1 cellular context compared by ENCODE assay signal in the genomic region with DNA sequence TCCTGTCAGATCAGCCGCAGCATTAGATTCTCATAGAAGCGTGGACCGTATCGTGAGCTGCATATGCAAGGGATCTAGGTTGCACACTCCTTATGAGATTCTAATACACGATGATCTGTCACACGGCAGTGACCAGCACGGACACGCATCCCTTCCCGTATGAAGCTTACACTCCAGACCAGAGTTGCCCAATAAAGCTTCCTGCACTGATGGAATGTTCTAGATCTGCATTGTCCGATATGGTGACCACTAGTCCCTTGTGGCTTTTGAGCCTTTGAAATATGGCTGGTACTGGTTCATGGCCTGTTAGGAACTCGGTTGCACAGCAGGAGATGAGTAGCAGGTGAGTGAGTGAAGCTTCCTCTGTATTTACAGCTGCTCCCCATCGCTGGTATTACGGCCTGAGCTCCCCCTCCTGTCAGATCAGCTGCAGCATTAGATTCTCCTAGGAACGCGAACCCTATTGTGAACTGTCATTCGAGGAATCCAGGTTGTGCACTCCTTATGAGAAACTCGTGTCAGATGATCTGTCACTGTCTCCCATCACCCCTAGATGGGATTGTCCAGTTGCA.
TF ChIP-seq lines count a peak whose summit lies in the region.

No MANE protein-coding gene starts in this region.

TF ChIP-seq in HepG2, 621 proteins besides CTCF, POLR2A, EP300 and RAD21 (continued from another document and continues in another):
- TF ChIP-seq, protein P1, sequence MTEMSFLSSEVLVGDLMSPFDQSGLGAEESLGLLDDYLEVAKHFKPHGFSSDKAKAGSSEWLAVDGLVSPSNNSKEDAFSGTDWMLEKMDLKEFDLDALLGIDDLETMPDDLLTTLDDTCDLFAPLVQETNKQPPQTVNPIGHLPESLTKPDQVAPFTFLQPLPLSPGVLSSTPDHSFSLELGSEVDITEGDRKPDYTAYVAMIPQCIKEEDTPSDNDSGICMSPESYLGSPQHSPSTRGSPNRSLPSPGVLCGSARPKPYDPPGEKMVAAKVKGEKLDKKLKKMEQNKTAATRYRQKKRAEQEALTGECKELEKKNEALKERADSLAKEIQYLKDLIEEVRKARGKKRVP (CRISPR knock-in tag; IDR thresholded peaks at IDR 0.05): no peak
- TF ChIP-seq CEBPG (CRISPR knock-in tag; IDR thresholded peaks at IDR 0.05) (no peak), ZNF136 (CRISPR knock-in tag; IDR thresholded peaks at IDR 0.05; ENCODE audit: low read depth) (no peak), ZNF678 (CRISPR knock-in tag; IDR thresholded peaks at IDR 0.05) (no peak), FOSL2 (CRISPR knock-in tag; IDR thresholded peaks at IDR 0.05) (peak; percentile 15; the same call in 1 of the 2 replicates), ZNF792 (CRISPR knock-in tag; IDR thresholded peaks at IDR 0.05) (no peak), STAG1 (CRISPR knock-in tag; IDR thresholded peaks at IDR 0.05) (peak; percentile 82), KDM2A (CRISPR knock-in tag; IDR thresholded peaks at IDR 0.05; ENCODE audit: borderline replicate concordance, low read depth) (no peak), KAT7 (CRISPR knock-in tag; IDR thresholded peaks at IDR 0.05; ENCODE audit: borderline replicate concordance) (0 out of 2 replicates have a peak, but pooled peaks have one; percentile 36), MAFG (CRISPR knock-in tag; IDR thresholded peaks at IDR 0.05) (no peak), ARNT2 (CRISPR knock-in tag; IDR thresholded peaks at IDR 0.05; ENCODE audit: low read depth) (no peak), HDAC2 (CRISPR knock-in tag; IDR thresholded peaks at IDR 0.05) (no peak), DNMT1 (CRISPR knock-in tag; IDR thresholded peaks at IDR 0.05) (no peak), ZNF782 (CRISPR knock-in tag; IDR thresholded peaks at IDR 0.05; ENCODE audit: borderline replicate concordance) (no peak), PPARG (CRISPR knock-in tag; conservative IDR thresholded peaks at IDR 0.05) (no peak), SUZ12 (IDR thresholded peaks at IDR 0.05; ENCODE audit: low read depth, low read length) (no peak), GABPA (IDR thresholded peaks at IDR 0.05; ENCODE audit: low read depth, low read length) (no peak), GABPA (CRISPR knock-in tag; IDR thresholded peaks at IDR 0.05; ENCODE audit: low read depth) (no peak), RELA (CRISPR knock-in tag; IDR thresholded peaks at IDR 0.05) (no peak), ZKSCAN8 (CRISPR knock-in tag; IDR thresholded peaks at IDR 0.05; ENCODE audit: borderline replicate concordance) (no peak), BCL6 (CRISPR knock-in tag; IDR thresholded peaks at IDR 0.05) (peak; percentile 45; the same call in 1 of the 2 replicates), TEAD3 (CRISPR knock-in tag; optimal IDR thresholded peaks at IDR 0.05; ENCODE audit: borderline replicate concordance) (peak; percentile 64), ZNF232 (CRISPR knock-in tag; IDR thresholded peaks at IDR 0.05; ENCODE audit: borderline replicate concordance) (no peak), ZBTB42 (CRISPR knock-in tag; IDR thresholded peaks at IDR 0.05) (no peak), SKI (IDR thresholded peaks at IDR 0.05; ENCODE audit: partially characterized antibody) (no peak), CBX5 (CRISPR knock-in tag; IDR thresholded peaks at IDR 0.05; ENCODE audit: borderline replicate concordance) (no peak), CHCHD3 (CRISPR knock-in tag; IDR thresholded peaks at IDR 0.05) (no peak), ZNF850 (CRISPR knock-in tag; conservative IDR thresholded peaks at IDR 0.05) (no peak)
- TF ChIP-seq, protein P2, sequence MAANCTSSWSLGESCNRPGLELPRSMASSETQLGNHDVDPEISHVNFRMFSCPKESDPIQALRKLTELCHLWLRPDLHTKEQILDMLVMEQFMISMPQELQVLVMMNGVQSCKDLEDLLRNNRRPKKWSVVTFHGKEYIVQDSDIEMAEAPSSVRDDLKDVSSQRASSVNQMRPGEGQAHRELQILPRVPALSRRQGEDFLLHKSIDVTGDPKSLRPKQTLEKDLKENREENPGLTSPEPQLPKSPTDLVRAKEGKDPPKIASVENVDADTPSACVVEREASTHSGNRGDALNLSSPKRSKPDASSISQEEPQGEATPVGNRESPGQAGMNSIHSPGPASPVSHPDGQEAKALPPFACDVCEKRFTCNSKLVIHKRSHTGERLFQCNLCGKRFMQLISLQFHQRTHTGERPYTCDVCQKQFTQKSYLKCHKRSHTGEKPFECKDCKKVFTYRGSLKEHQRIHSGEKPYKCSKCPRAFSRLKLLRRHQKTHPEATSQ (CRISPR knock-in tag; IDR thresholded peaks at IDR 0.05; ENCODE audit: borderline replicate concordance): no peak
- TF ChIP-seq, protein P3, sequence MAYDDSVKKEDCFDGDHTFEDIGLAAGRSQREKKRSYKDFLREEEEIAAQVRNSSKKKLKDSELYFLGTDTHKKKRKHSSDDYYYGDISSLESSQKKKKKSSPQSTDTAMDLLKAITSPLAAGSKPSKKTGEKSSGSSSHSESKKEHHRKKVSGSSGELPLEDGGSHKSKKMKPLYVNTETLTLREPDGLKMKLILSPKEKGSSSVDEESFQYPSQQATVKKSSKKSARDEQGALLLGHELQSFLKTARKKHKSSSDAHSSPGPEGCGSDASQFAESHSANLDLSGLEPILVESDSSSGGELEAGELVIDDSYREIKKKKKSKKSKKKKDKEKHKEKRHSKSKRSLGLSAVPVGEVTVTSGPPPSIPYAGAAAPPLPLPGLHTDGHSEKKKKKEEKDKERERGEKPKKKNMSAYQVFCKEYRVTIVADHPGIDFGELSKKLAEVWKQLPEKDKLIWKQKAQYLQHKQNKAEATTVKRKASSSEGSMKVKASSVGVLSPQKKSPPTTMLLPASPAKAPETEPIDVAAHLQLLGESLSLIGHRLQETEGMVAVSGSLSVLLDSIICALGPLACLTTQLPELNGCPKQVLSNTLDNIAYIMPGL (CRISPR knock-in tag; IDR thresholded peaks at IDR 0.05; ENCODE audit: borderline replicate concordance in 1 of 2, low read depth in 1 of 2): peak in 1 of 2 experiments; percentile 38; a peak in 1 of 4 replicates
- TF ChIP-seq, protein P4, sequence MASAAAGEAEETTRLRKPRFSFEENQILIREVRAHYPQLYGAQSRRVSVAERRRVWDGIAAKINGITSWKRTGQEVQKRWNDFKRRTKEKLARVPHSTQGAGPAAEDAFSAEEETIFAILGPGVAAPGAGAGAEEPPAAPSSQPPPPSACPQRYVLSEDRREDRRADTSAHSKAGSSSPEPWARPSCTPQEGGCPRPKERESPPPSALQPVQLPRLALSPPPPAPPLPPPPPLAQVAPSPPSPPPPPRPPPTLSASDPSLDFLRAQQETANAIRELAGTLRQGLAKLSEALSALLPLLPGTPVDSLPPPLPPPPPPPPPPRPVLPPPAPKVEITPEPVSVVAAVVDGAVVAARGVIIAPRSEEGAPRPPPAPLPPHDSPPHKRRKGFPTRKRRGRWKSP (CRISPR knock-in tag; IDR thresholded peaks at IDR 0.05): no peak
- TF ChIP-seq, protein P5, sequence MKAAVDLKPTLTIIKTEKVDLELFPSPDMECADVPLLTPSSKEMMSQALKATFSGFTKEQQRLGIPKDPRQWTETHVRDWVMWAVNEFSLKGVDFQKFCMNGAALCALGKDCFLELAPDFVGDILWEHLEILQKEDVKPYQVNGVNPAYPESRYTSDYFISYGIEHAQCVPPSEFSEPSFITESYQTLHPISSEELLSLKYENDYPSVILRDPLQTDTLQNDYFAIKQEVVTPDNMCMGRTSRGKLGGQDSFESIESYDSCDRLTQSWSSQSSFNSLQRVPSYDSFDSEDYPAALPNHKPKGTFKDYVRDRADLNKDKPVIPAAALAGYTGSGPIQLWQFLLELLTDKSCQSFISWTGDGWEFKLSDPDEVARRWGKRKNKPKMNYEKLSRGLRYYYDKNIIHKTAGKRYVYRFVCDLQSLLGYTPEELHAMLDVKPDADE (CRISPR knock-in tag; IDR thresholded peaks at IDR 0.05): no peak
- TF ChIP-seq, protein P6, sequence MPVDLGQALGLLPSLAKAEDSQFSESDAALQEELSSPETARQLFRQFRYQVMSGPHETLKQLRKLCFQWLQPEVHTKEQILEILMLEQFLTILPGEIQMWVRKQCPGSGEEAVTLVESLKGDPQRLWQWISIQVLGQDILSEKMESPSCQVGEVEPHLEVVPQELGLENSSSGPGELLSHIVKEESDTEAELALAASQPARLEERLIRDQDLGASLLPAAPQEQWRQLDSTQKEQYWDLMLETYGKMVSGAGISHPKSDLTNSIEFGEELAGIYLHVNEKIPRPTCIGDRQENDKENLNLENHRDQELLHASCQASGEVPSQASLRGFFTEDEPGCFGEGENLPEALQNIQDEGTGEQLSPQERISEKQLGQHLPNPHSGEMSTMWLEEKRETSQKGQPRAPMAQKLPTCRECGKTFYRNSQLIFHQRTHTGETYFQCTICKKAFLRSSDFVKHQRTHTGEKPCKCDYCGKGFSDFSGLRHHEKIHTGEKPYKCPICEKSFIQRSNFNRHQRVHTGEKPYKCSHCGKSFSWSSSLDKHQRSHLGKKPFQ (CRISPR knock-in tag; IDR thresholded peaks at IDR 0.05; ENCODE audit: insufficient replicate concordance): no peak
- TF ChIP-seq, protein P7, sequence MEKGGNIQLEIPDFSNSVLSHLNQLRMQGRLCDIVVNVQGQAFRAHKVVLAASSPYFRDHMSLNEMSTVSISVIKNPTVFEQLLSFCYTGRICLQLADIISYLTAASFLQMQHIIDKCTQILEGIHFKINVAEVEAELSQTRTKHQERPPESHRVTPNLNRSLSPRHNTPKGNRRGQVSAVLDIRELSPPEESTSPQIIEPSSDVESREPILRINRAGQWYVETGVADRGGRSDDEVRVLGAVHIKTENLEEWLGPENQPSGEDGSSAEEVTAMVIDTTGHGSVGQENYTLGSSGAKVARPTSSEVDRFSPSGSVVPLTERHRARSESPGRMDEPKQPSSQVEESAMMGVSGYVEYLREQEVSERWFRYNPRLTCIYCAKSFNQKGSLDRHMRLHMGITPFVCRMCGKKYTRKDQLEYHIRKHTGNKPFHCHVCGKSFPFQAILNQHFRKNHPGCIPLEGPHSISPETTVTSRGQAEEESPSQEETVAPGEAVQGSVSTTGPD (CRISPR knock-in tag; IDR thresholded peaks at IDR 0.05): no peak
- TF ChIP-seq, protein P8, sequence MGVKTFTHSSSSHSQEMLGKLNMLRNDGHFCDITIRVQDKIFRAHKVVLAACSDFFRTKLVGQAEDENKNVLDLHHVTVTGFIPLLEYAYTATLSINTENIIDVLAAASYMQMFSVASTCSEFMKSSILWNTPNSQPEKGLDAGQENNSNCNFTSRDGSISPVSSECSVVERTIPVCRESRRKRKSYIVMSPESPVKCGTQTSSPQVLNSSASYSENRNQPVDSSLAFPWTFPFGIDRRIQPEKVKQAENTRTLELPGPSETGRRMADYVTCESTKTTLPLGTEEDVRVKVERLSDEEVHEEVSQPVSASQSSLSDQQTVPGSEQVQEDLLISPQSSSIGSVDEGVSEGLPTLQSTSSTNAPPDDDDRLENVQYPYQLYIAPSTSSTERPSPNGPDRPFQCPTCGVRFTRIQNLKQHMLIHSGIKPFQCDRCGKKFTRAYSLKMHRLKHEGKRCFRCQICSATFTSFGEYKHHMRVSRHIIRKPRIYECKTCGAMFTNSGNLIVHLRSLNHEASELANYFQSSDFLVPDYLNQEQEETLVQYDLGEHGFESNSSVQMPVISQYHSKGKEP (CRISPR knock-in tag; IDR thresholded peaks at IDR 0.05): no peak
- TF ChIP-seq, protein P9, sequence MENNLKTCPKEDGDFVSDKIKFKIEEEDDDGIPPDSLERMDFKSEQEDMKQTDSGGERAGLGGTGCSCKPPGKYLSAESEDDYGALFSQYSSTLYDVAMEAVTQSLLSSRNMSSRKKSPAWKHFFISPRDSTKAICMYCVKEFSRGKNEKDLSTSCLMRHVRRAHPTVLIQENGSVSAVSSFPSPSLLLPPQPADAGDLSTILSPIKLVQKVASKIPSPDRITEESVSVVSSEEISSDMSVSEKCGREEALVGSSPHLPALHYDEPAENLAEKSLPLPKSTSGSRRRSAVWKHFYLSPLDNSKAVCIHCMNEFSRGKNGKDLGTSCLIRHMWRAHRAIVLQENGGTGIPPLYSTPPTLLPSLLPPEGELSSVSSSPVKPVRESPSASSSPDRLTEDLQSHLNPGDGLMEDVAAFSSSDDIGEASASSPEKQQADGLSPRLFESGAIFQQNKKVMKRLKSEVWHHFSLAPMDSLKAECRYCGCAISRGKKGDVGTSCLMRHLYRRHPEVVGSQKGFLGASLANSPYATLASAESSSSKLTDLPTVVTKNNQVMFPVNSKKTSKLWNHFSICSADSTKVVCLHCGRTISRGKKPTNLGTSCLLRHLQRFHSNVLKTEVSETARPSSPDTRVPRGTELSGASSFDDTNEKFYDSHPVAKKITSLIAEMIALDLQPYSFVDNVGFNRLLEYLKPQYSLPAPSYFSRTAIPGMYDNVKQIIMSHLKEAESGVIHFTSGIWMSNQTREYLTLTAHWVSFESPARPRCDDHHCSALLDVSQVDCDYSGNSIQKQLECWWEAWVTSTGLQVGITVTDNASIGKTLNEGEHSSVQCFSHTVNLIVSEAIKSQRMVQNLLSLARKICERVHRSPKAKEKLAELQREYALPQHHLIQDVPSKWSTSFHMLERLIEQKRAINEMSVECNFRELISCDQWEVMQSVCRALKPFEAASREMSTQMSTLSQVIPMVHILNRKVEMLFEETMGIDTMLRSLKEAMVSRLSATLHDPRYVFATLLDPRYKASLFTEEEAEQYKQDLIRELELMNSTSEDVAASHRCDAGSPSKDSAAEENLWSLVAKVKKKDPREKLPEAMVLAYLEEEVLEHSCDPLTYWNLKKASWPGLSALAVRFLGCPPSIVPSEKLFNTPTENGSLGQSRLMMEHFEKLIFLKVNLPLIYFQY (CRISPR knock-in tag; IDR thresholded peaks at IDR 0.05; ENCODE audit: borderline replicate concordance): no peak
- TF ChIP-seq, protein P10, sequence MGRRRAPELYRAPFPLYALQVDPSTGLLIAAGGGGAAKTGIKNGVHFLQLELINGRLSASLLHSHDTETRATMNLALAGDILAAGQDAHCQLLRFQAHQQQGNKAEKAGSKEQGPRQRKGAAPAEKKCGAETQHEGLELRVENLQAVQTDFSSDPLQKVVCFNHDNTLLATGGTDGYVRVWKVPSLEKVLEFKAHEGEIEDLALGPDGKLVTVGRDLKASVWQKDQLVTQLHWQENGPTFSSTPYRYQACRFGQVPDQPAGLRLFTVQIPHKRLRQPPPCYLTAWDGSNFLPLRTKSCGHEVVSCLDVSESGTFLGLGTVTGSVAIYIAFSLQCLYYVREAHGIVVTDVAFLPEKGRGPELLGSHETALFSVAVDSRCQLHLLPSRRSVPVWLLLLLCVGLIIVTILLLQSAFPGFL (CRISPR knock-in tag; IDR thresholded peaks at IDR 0.05): no peak
